In the genomic region with DNA sequence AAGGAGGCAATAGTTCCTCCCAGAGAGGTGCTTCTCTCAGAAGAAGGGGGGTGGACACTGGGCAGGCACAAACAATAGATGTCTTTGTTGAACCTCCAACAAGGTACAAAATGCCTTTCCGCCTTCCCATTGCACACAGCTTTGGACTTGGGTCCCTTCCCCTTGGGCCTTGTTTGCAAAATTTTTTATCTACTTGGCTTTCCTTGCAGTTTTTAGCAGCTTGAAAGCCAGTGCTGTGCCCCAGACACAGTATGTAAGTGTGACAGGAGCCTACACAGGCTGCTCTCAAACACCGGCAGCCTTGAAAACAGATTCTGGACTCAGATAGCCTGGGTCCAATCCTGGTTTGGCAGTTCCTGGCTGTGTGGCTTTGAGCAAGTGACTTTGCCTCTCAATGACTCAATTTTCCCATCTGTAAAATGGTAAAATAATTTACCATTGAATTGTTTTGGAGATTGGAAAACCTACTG, we compare ENCODE assay signal across 1 cellular context.
TF ChIP-seq lines count a peak whose summit lies in the region.

No MANE protein-coding gene starts in this region.

TF ChIP-seq in HepG2, 621 proteins besides CTCF, POLR2A, EP300 and RAD21 (continued from another document):
- TF ChIP-seq, protein P1, sequence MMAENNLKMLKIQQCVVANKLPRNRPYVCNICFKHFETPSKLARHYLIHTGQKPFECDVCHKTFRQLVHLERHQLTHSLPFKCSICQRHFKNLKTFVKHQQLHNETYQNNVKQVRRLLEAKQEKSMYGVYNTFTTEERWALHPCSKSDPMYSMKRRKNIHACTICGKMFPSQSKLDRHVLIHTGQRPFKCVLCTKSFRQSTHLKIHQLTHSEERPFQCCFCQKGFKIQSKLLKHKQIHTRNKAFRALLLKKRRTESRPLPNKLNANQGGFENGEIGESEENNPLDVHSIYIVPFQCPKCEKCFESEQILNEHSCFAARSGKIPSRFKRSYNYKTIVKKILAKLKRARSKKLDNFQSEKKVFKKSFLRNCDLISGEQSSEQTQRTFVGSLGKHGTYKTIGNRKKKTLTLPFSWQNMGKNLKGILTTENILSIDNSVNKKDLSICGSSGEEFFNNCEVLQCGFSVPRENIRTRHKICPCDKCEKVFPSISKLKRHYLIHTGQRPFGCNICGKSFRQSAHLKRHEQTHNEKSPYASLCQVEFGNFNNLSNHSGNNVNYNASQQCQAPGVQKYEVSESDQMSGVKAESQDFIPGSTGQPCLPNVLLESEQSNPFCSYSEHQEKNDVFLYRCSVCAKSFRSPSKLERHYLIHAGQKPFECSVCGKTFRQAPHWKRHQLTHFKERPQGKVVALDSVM (CRISPR knock-in tag; IDR thresholded peaks at IDR 0.05): no peak
- no peak for TF ChIP-seq HDAC6 (IDR thresholded peaks at IDR 0.05; ENCODE audit: low read depth, low read length)
- TF ChIP-seq, protein P2, sequence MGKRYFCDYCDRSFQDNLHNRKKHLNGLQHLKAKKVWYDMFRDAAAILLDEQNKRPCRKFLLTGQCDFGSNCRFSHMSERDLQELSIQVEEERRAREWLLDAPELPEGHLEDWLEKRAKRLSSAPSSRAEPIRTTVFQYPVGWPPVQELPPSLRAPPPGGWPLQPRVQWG (CRISPR knock-in tag; IDR thresholded peaks at IDR 0.05; ENCODE audit: borderline replicate concordance, low read depth): no peak
- TF ChIP-seq CBX2 (IDR thresholded peaks at IDR 0.05; ENCODE audit: low read depth, low read length): no peak
- no peak for TF ChIP-seq CBX2 (CRISPR knock-in tag; IDR thresholded peaks at IDR 0.05; ENCODE audit: low read depth)
- TF ChIP-seq RFX1 (IDR thresholded peaks at IDR 0.05): no peak
- TF ChIP-seq ZNF337 (CRISPR knock-in tag; IDR thresholded peaks at IDR 0.05; ENCODE audit: borderline replicate concordance, low read depth): no peak
- TF ChIP-seq ZSCAN29 (CRISPR knock-in tag; conservative IDR thresholded peaks at IDR 0.05): 0 out of 2 replicates have a peak, but pooled peaks have one; percentile 75
- TF ChIP-seq ARHGAP35 (CRISPR knock-in tag; IDR thresholded peaks at IDR 0.05; ENCODE audit: borderline replicate concordance): no peak
- TF ChIP-seq ZNF552 (CRISPR knock-in tag; IDR thresholded peaks at IDR 0.05; ENCODE audit: borderline replicate concordance): no peak
- TF ChIP-seq, protein P3, sequence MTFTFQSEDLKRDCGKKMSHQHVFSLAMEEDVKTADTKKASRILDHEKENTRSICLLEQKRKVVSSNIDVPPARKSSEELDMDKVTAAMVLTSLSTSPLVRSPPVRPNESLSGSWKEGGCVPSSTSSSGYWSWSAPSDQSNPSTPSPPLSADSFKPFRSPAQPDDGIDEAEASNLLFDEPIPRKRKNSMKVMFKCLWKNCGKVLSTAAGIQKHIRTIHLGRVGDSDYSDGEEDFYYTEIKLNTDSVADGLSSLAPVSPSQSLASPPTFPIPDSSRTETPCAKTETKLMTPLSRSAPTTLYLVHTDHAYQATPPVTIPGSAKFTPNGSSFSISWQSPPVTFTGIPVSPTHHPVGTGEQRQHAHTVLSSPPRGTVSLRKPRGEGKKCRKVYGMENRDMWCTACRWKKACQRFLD (CRISPR knock-in tag; IDR thresholded peaks at IDR 0.05; ENCODE audit: borderline replicate concordance): no peak
- no peak for TF ChIP-seq CCAR2 (optimal IDR thresholded peaks at IDR 0.05; ENCODE audit: low read depth, low read length)
- no peak for TF ChIP-seq ZFP36L1 (CRISPR knock-in tag; IDR thresholded peaks at IDR 0.05)
- TF ChIP-seq MIER2 (CRISPR knock-in tag; IDR thresholded peaks at IDR 0.05): no peak
- TF ChIP-seq PHF8 (CRISPR knock-in tag; IDR thresholded peaks at IDR 0.05): no peak
- TF ChIP-seq, protein P4, sequence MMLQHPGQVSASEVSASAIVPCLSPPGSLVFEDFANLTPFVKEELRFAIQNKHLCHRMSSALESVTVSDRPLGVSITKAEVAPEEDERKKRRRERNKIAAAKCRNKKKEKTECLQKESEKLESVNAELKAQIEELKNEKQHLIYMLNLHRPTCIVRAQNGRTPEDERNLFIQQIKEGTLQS (CRISPR knock-in tag; IDR thresholded peaks at IDR 0.05): no peak
